ENCODE assay signal across 1 cellular context in the genomic region with DNA sequence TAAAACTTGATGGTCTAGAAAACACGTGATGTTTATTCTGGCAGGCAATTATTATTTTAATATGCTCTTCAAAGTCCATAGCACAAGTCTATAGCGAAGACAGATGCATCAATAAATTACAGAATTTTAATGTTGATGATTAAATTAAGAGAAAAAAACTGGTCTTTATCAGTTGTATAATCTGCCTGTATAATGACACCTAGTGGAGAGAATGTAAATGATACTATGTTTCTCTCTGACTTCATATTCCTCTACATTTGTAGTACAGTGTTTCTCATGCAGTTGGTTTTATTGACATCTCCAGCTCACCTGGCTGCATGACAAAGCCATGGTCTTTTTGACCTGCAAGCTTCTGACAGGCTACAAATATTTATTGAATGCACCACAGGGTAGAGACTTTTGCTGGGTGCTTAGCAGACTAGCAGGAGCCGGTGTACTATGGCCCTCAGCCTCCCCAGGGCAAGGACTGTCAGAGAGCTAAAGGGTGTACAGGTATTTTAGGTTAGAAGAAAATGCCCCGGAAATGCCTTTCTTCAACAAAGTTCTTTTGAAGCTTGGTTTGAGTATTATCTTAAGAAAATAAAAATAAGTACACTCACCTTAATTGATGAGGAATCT.
TF ChIP-seq lines count a peak whose summit lies in the region.

No MANE protein-coding gene starts in this region.

TF ChIP-seq in WTC11, 78 proteins besides CTCF, POLR2A, EP300 and RAD21 (continued from another document):
- no peak for TF ChIP-seq JAZF1 (CRISPR knock-in tag; IDR thresholded peaks at IDR 0.05)
- TF ChIP-seq, protein P1, sequence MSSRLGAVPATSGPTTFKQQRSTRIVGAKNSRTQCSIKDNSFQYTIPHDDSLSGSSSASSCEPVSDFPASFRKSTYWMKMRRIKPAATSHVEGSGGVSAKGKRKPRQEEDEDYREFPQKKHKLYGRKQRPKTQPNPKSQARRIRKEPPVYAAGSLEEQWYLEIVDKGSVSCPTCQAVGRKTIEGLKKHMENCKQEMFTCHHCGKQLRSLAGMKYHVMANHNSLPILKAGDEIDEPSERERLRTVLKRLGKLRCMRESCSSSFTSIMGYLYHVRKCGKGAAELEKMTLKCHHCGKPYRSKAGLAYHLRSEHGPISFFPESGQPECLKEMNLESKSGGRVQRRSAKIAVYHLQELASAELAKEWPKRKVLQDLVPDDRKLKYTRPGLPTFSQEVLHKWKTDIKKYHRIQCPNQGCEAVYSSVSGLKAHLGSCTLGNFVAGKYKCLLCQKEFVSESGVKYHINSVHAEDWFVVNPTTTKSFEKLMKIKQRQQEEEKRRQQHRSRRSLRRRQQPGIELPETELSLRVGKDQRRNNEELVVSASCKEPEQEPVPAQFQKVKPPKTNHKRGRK (CRISPR knock-in tag; IDR thresholded peaks at IDR 0.05; ENCODE audit: borderline replicate concordance) = no peak
- TF ChIP-seq, protein P2, sequence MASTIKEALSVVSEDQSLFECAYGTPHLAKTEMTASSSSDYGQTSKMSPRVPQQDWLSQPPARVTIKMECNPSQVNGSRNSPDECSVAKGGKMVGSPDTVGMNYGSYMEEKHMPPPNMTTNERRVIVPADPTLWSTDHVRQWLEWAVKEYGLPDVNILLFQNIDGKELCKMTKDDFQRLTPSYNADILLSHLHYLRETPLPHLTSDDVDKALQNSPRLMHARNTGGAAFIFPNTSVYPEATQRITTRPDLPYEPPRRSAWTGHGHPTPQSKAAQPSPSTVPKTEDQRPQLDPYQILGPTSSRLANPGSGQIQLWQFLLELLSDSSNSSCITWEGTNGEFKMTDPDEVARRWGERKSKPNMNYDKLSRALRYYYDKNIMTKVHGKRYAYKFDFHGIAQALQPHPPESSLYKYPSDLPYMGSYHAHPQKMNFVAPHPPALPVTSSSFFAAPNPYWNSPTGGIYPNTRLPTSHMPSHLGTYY (CRISPR knock-in tag; IDR thresholded peaks at IDR 0.05) = no peak
